21 cellular contexts compared by ENCODE assay signal in the genomic region with DNA sequence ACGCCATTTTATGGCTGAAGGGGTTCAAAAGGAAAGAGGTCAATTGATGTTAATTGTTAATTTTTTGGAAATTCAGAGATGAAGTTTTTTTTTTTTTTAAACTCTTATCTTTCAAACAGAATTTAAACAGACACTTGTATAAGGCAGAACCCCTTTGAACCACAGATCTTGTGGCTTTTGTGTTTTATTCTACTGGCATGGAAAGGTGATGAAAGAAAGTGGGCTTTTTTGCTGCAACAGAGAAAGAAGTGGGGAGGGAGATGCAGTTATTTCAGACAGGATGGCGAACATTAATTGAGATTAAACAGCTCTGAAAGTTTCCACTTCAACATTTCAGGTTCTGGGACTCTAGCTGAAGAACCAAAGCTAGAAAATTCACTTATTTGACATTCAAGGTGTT.
DNase-seq lines count a peak whose midpoint lies in the region; ATAC-seq and TF ChIP-seq lines count a peak whose summit lies in the region.
"Had no signal": no experiment of that assay in that cellular context is flagged by ENCODE, and none has a peak within 500 bp of the region (broad histone marks: within the 10 kb centered on the region; RNA-seq: fewer than 3 reads in every experiment).

No MANE protein-coding gene starts in this region.

- ATAC-seq in stimulated activated naive B cell treated with anti-CD40 and anti-IgM and Interleukin-4, amounts not matched to agents 10 μg/mL and 1 μg/mL and 100 μg/mL, for 72 hours (replicated peaks) = no peak
- ATAC-seq in GM19452 (IDR thresholded peaks at IDR 0.05; ENCODE audit: unreplicated experiment) (no peak), HG03521 (IDR thresholded peaks at IDR 0.05; ENCODE audit: unreplicated experiment) (no peak)
- ATAC-seq: GM12878, K562 had no signal

- H3K4me3 Mint-ChIP-seq in activated naive CD4-positive, alpha-beta T cell treated with anti-CD3 and anti-CD28 coated beads, Interleukin-2, amount 50 U/mL, for 24 hours = peak overlapping the region; percentile 62
- peak overlapping the region; percentile 67 for H3K4me3 Mint-ChIP-seq in activated naive CD8-positive, alpha-beta T cell
- H3K4me3 Mint-ChIP-seq in stimulated activated naive B cell treated with anti-CD40 and anti-IgM and Interleukin-4, amounts not matched to agents 10 μg/mL and 1 μg/mL and 100 μg/mL, for 72 hours = no peak overlapping the region

- H3K4me3 ChIP-seq in Loucy (ENCODE audit: low read length, poor library complexity, severe bottlenecking) = peak overlapping the region; percentile 55
- H3K4me3 ChIP-seq: GM12878, K562, PC-9, SJSA1 had no signal

- DNase-seq in activated naive CD4-positive, alpha-beta T cell treated with anti-CD3 and anti-CD28 coated beads, Interleukin-2, amount 50 U/mL, for 16 hours = no peak
- DNase-seq in stimulated activated naive B cell treated with anti-CD40 and anti-IgM and Interleukin-4, amounts not matched to agents 10 μg/mL and 1 μg/mL and 100 μg/mL, for 72 hours = no peak
- no peak for DNase-seq in ecto neural progenitor cell (ENCODE audit: low spot score)
- DNase-seq: ACHN; AML-193; CD4-positive, alpha-beta memory T cell; DMS79; GOT3; NCI-H1436; NCI-H2029; NCI-H2171 treated with DMSO at 0.1 percent for 48 hours; NCI-H774; PC-9 had no signal

- no peaks in the 10 kb centered on the region for H4K20me1 ChIP-seq in Loucy (ENCODE audit: insufficient read depth, low read length, poor library complexity, severe bottlenecking)

- peaks cover 60% of the 10 kb centered on the region for H3K4me1 ChIP-seq in Loucy (ENCODE audit: insufficient read depth, low read length, poor library complexity, severe bottlenecking)

- H3F3A ChIP-seq in Loucy (ENCODE audit: low read depth) = peaks cover 8% of the 10 kb centered on the region; the same call in 1 of the 2 replicates

- H3K4me2 ChIP-seq in Loucy (ENCODE audit: low read depth, low read length, poor library complexity, severe bottlenecking) = peak overlapping the region; percentile 63
- H3K4me2 ChIP-seq: PC-9 had no signal

- no peaks in the 10 kb centered on the region for H3K27me3 Mint-ChIP-seq in activated naive CD4-positive, alpha-beta T cell treated with anti-CD3 and anti-CD28 coated beads, Interleukin-2, amount 50 U/mL, for 24 hours
- no peaks in the 10 kb centered on the region for H3K27me3 Mint-ChIP-seq in activated naive CD8-positive, alpha-beta T cell
- H3K27me3 Mint-ChIP-seq in stimulated activated naive B cell treated with anti-CD40 and anti-IgM and Interleukin-4, amounts not matched to agents 10 μg/mL and 1 μg/mL and 100 μg/mL, for 72 hours = no peaks in the 10 kb centered on the region
- H3K27me3 Mint-ChIP-seq: CD4-positive, alpha-beta memory T cell had no signal

- no peaks in the 10 kb centered on the region for H3K9me2 ChIP-seq in Loucy (replicated peaks; ENCODE audit: low read depth, low read length)

- H3K36me3 Mint-ChIP-seq in activated naive CD4-positive, alpha-beta T cell treated with anti-CD3 and anti-CD28 coated beads, Interleukin-2, amount 50 U/mL, for 24 hours = peaks cover 11% of the 10 kb centered on the region
- H3K36me3 Mint-ChIP-seq in activated naive CD8-positive, alpha-beta T cell = peaks cover 14% of the 10 kb centered on the region
- H3K36me3 Mint-ChIP-seq in stimulated activated naive B cell treated with anti-CD40 and anti-IgM and Interleukin-4, amounts not matched to agents 10 μg/mL and 1 μg/mL and 100 μg/mL, for 72 hours = peaks cover 9 to 23% of the 10 kb centered on the region in 2 donors
- H3K36me3 Mint-ChIP-seq: CD4-positive, alpha-beta memory T cell had no signal

- H3K9me3 ChIP-seq in Loucy (ENCODE audit: insufficient read depth, low read depth, low read length) = no peaks in the 10 kb centered on the region
- H3K9me3 ChIP-seq: SJSA1 had no signal

- no peaks in the 10 kb centered on the region for H3K9me3 Mint-ChIP-seq in activated naive CD4-positive, alpha-beta T cell treated with anti-CD3 and anti-CD28 coated beads, Interleukin-2, amount 50 U/mL, for 24 hours
- H3K9me3 Mint-ChIP-seq in activated naive CD8-positive, alpha-beta T cell (ENCODE audit: low read depth) = no peaks in the 10 kb centered on the region
- peaks cover 0 to 1% of the 10 kb centered on the region in 2 donors for H3K9me3 Mint-ChIP-seq in stimulated activated naive B cell treated with anti-CD40 and anti-IgM and Interleukin-4, amounts not matched to agents 10 μg/mL and 1 μg/mL and 100 μg/mL, for 72 hours
- H3K9me3 Mint-ChIP-seq: CD4-positive, alpha-beta memory T cell had no signal

- no peaks in the 10 kb centered on the region for H3K36me3 ChIP-seq in Loucy (ENCODE audit: insufficient read depth, low read length)
- H3K36me3 ChIP-seq: SJSA1 had no signal

- peaks cover 55% of the 10 kb centered on the region for H3K79me2 ChIP-seq in Loucy (ENCODE audit: insufficient read depth, low read length)

- H3K27ac Mint-ChIP-seq in activated naive CD4-positive, alpha-beta T cell treated with anti-CD3 and anti-CD28 coated beads, Interleukin-2, amount 50 U/mL, for 24 hours = peak overlapping the region; percentile 93
- peak overlapping the region; percentile 87 for H3K27ac Mint-ChIP-seq in activated naive CD8-positive, alpha-beta T cell
- peak overlapping the region; percentile 90 for H3K27ac Mint-ChIP-seq in stimulated activated naive B cell treated with anti-CD40 and anti-IgM and Interleukin-4, amounts not matched to agents 10 μg/mL and 1 μg/mL and 100 μg/mL, for 72 hours

- no peak for TF ChIP-seq CTCF in Loucy (conservative IDR thresholded peaks at IDR 0.05; ENCODE audit: low read length)

- no peak overlapping the region for H2AFZ ChIP-seq in Loucy (ENCODE audit: low read length)
- H2AFZ ChIP-seq: PC-9 had no signal

- peak overlapping the region; percentile 42 for H3K9ac ChIP-seq in Loucy (ENCODE audit: low read depth, low read length, poor library complexity, severe bottlenecking)

- H3K4me1 Mint-ChIP-seq in activated naive CD4-positive, alpha-beta T cell treated with anti-CD3 and anti-CD28 coated beads, Interleukin-2, amount 50 U/mL, for 24 hours = peaks cover 96% of the 10 kb centered on the region
- peaks cover 96% of the 10 kb centered on the region for H3K4me1 Mint-ChIP-seq in activated naive CD8-positive, alpha-beta T cell (ENCODE audit: low read depth)
- H3K4me1 Mint-ChIP-seq in stimulated activated naive B cell treated with anti-CD40 and anti-IgM and Interleukin-4, amounts not matched to agents 10 μg/mL and 1 μg/mL and 100 μg/mL, for 72 hours = peaks cover 64 to 95% of the 10 kb centered on the region in 2 donors

- H3K27me3 ChIP-seq in Loucy (ENCODE audit: insufficient read depth, low read length, poor library complexity, severe bottlenecking) = no peaks in the 10 kb centered on the region
- H3K27me3 ChIP-seq: SJSA1 had no signal

Comparison
In these comparisons a context has a peak if more than half of its experiments do, and no peak if none do; other contexts are left out.
1. H3K4me3 Mint-ChIP-seq: peak in activated naive CD4-positive, alpha-beta T cell treated with anti-CD3 and anti-CD28 coated beads, Interleukin-2, amount 50 U/mL, for 24 hours (single experiment) and activated naive CD8-positive, alpha-beta T cell (single experiment); none in stimulated activated naive B cell treated with anti-CD40 and anti-IgM and Interleukin-4, amounts not matched to agents 10 μg/mL and 1 μg/mL and 100 μg/mL, for 72 hours (0 of 2).
2. Peak in every context shown above with its lines, with median percentiles within 50 percentile points of each other: H3K27ac Mint-ChIP-seq.